1 cellular context compared by ENCODE assay signal in genomic region chr12:104219908-104220404, GRCh38.
TF ChIP-seq lines count a peak whose summit lies in the region.

No MANE protein-coding gene starts in this region.

TF ChIP-seq in GM23338, 12 proteins besides CTCF, POLR2A, EP300 and RAD21 (continued from another document):
- no peak for TF ChIP-seq ZNF462 (CRISPR knock-in tag; IDR thresholded peaks at IDR 0.05)
- TF ChIP-seq ZNF331 (CRISPR knock-in tag; IDR thresholded peaks at IDR 0.05; ENCODE audit: low read depth), result no peak
- no peak for TF ChIP-seq EZH2 (IDR thresholded peaks at IDR 0.05; ENCODE audit: low read depth, unreplicated experiment)
- TF ChIP-seq REST (IDR thresholded peaks at IDR 0.05; ENCODE audit: unreplicated experiment), result no peak
